16 cellular contexts compared by ENCODE assay signal in the genomic region with DNA sequence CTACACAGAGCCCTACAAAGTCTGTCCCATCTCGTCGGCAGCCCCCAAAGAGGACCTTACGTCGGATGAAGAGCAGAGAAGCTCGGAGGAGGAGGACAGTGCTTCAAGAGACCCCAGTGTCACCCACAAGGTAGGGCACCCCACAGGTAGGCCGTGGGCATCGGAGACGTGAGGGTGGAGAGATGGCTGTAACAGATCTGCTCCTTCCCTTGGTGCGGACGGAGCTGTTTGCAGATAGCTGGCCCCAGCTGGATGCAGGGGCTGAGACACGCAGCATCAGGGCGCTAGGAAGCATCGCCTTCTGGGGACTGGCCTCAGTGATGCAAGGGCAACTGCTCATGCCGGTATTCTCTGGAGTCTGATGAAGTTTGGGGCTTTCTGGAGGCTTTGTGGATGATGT. TPM values are rescaled to one million over a fixed set of nuclear protein-coding genes. Genes with fewer than 3 reads are reported as not detected.
"Had no signal": no experiment of that assay in that cellular context is flagged by ENCODE, and none has a peak within 500 bp of the region (broad histone marks: within the 10 kb centered on the region; RNA-seq: fewer than 3 reads in every experiment).

No MANE protein-coding gene starts in this region.

- H3K27me3 ChIP-seq: colonic mucosa, foreskin keratinocyte, right atrium auricular region, suprapubic skin, tibial artery had no signal

- H3K27ac ChIP-seq: colonic mucosa, foreskin keratinocyte, right atrium auricular region, suprapubic skin, tibial artery had no signal

- ATAC-seq: foreskin keratinocyte; naive thymus-derived CD8-positive, alpha-beta T cell had no signal

- H3K36me3 Mint-ChIP-seq: naive thymus-derived CD8-positive, alpha-beta T cell had no signal

- H3K9me3 Mint-ChIP-seq: naive thymus-derived CD8-positive, alpha-beta T cell had no signal

- DNase-seq: cerebellar nuclear complex; colonic mucosa; erythroblast; foreskin keratinocyte; kidney; left cardiac atrium; left ventricle myocardium inferior; naive thymus-derived CD8-positive, alpha-beta T cell; small intestine; stimulated activated CD4-positive, alpha-beta T cell treated with anti-CD3 and anti-CD28 coated beads, Interleukin-2, amount 100 ng/mL, for 48 hours; stimulated activated naive CD4-positive, alpha-beta T cell treated with Interleukin-2 at 50 U/mL for 16 hours had no signal

- H3K9me3 ChIP-seq: colonic mucosa, left ventricle myocardium inferior, right atrium auricular region, suprapubic skin, tibial artery had no signal

- H3K4me3 ChIP-seq: colonic mucosa, left ventricle myocardium inferior, right atrium auricular region, suprapubic skin, tibial artery had no signal

- H3K36me3 ChIP-seq: colonic mucosa, right atrium auricular region, suprapubic skin had no signal

- H3K4me1 ChIP-seq: colonic mucosa, foreskin keratinocyte had no signal

- H3K4me3 Mint-ChIP-seq: naive thymus-derived CD8-positive, alpha-beta T cell had no signal

- H3K27ac Mint-ChIP-seq: naive thymus-derived CD8-positive, alpha-beta T cell had no signal

RNA-seq across cellular contexts. Expression of a gene that starts 45.4 kb away (rescaled TPM):
- total RNA-seq: foreskin keratinocyte, osteocyte had no signal
- polyA plus RNA-seq: foreskin keratinocyte; naive thymus-derived CD8-positive, alpha-beta T cell; neural cell had no signal
